In genomic region chr10:71517310-71518159, GRCh38 we compare ENCODE assay signal across 1 cellular context.
TF ChIP-seq lines count a peak whose summit lies in the region.

No MANE protein-coding gene starts in this region.

TF ChIP-seq in SK-N-SH, 30 proteins besides CTCF, POLR2A, EP300 and RAD21 (continued from another document):
- TF ChIP-seq, protein P1, sequence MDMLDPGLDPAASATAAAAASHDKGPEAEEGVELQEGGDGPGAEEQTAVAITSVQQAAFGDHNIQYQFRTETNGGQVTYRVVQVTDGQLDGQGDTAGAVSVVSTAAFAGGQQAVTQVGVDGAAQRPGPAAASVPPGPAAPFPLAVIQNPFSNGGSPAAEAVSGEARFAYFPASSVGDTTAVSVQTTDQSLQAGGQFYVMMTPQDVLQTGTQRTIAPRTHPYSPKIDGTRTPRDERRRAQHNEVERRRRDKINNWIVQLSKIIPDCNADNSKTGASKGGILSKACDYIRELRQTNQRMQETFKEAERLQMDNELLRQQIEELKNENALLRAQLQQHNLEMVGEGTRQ (IDR thresholded peaks at IDR 0.05; ENCODE audit: borderline replicate concordance, low read depth, low read length), result no peak
- no peak for TF ChIP-seq EZH2phosphoT487 (IDR thresholded peaks at IDR 0.05; ENCODE audit: borderline replicate concordance, low read depth)
